Comparison of ENCODE assay signal across 8 cellular contexts in genomic region chr17:1058423-1059130, GRCh38.
A peak's percentile ranks its signal among the peaks of the same experiment; 100 is the strongest.
DNase-seq lines count a peak whose midpoint lies in the region; ATAC-seq, FAIRE-seq and TF ChIP-seq lines count a peak whose summit lies in the region.

No MANE protein-coding gene starts in this region.

- POLR2A ChIA-PET in AG04449 (lab: Yijun Ruan, JAX) (no interaction called here), HEK293T (lab: Yijun Ruan, JAX) (no interaction called here)

- no peaks in the 10 kb centered on the region for H3K9me3 ChIP-seq in lung (ENCODE audit: control insufficient read depth in 2 of 2, insufficient read depth in 1 of 2, low read length in 1 of 2)

- FAIRE-seq in urothelium cell line (lab: Jason Lieb, UNC): no peak

- 86 to 91% methylated on average over 18 of the region's 18 CpGs for WGBS in lung, 2 donors

- in situ Hi-C loops in astrocyte of the spinal cord (cut with HindIII; ENCODE audit: low sequenced_read_pairs): no loop called here

- no peaks in the 10 kb centered on the region for H3K4me1 ChIP-seq in lung (ENCODE audit: control insufficient read depth in 2 of 2, insufficient read depth in 2 of 2, low read length in 2 of 2)

- H3K36me3 ChIP-seq in lung (ENCODE audit: control insufficient read depth in 2 of 2, insufficient read depth in 2 of 2, low read length in 2 of 2): peaks cover 5 to 57% of the 10 kb centered on the region in 2 donors

- CTCF ChIA-PET in AG04449 (lab: Yijun Ruan, JAX): interaction anchor here (0.6 to 2.6 kb wide), 15 partner anchors 9 to 263 kb away, joined by 3 to 21 read pairs (median 4); partner anchors contain the start of gene NXN
- CTCF ChIA-PET in HEK293T (lab: Yijun Ruan, JAX): interaction anchor here (0.6 to 1.8 kb wide), 19 partner anchors 9 to 201 kb away, joined by 3 to 27 read pairs (median 4); no protein-coding TSS in a partner anchor

- no peaks in the 10 kb centered on the region for H3K27me3 ChIP-seq in lung (ENCODE audit: control insufficient read depth, insufficient read depth)

- H3K4me3 ChIP-seq in AG04449 (ENCODE audit: low read depth, low read length): no peak overlapping the region
- no peak overlapping the region for H3K4me3 ChIP-seq in astrocyte of the spinal cord (ENCODE audit: low read depth, low read length)
- no peak overlapping the region for H3K4me3 ChIP-seq in lung

- H3K27ac ChIP-seq in lung (ENCODE audit: low read depth in 1 of 2, low read length in 1 of 2): no peak overlapping the region

- DNase-seq in AG04449 (ENCODE audit: low read depth, low spot score): no peak
- DNase-seq in HEK293T (ENCODE audit: extremely low spot score): peak; percentile 77
- peak; percentile 8 for DNase-seq in T follicular helper cell (ENCODE audit: low read depth)
- DNase-seq in astrocyte of the spinal cord (ENCODE audit: low read depth, low spot score): peak; percentile 26
- peak; percentile 74 for DNase-seq in lung (ENCODE audit: low spot score)
- peak; percentile 53 for DNase-seq in urothelium cell line (ENCODE audit: low spot score)
- DNase-seq in dedifferentiated amniotic fluid mesenchymal stem cell (ENCODE audit: extremely low spot score): no peak

- TF ChIP-seq CTCF in AG04449 (IDR thresholded peaks at IDR 0.05; ENCODE audit: insufficient read depth, low read length, missing control alignments) (peak; percentile 56), astrocyte of the spinal cord (IDR thresholded peaks at IDR 0.05; ENCODE audit: low read depth, low read length) (peak; percentile 42), lung (IDR thresholded peaks at IDR 0.05; ENCODE audit: control extremely low read depth, extremely low read depth) (peak; percentile 27)

- ATAC-seq in lung (ENCODE audit: insufficient read depth, low FRiP score) (no peak), GM18873 (IDR thresholded peaks at IDR 0.05; ENCODE audit: low FRiP score, unreplicated experiment) (no peak)

TF ChIP-seq in HEK293T, 16 proteins besides CTCF, POLR2A, EP300 and RAD21:
- TF ChIP-seq CTBP1 (IDR thresholded peaks at IDR 0.05; ENCODE audit: borderline replicate concordance): no peak
- no peak for TF ChIP-seq SP1 (IDR thresholded peaks at IDR 0.05)
- TF ChIP-seq ARNT (IDR thresholded peaks at IDR 0.05): no peak
- no peak for TF ChIP-seq SUZ12 (IDR thresholded peaks at IDR 0.05)
- no peak for TF ChIP-seq PKNOX1 (IDR thresholded peaks at IDR 0.05)
- TF ChIP-seq L3MBTL2 (conservative IDR thresholded peaks at IDR 0.05): no peak
- TF ChIP-seq ZNF384 (IDR thresholded peaks at IDR 0.05): no peak
- no peak for TF ChIP-seq FOXK2 (IDR thresholded peaks at IDR 0.05)
- TF ChIP-seq FOXA1 (IDR thresholded peaks at IDR 0.05): no peak
- TF ChIP-seq HDGF (IDR thresholded peaks at IDR 0.05; ENCODE audit: borderline replicate concordance): no peak
- no peak for TF ChIP-seq LEF1 (IDR thresholded peaks at IDR 0.05; ENCODE audit: borderline replicate concordance)
- TF ChIP-seq BHLHE40 (IDR thresholded peaks at IDR 0.05; ENCODE audit: borderline replicate concordance): no peak
- TF ChIP-seq FOXM1 (IDR thresholded peaks at IDR 0.05; ENCODE audit: borderline replicate concordance): no peak
- TF ChIP-seq TARDBP (IDR thresholded peaks at IDR 0.05): no peak
- TF ChIP-seq NFRKB (IDR thresholded peaks at IDR 0.05): no peak
- TF ChIP-seq ELF4 (IDR thresholded peaks at IDR 0.05): no peak

Comparison
In these comparisons a context has a peak if more than half of its experiments do, and no peak if none do; other contexts are left out.
1. DNase-seq: peak in HEK293T (single experiment), T follicular helper cell (single experiment), astrocyte of the spinal cord (single experiment), lung (single experiment) and urothelium cell line (single experiment); none in AG04449 (single experiment) and dedifferentiated amniotic fluid mesenchymal stem cell (single experiment).
2. Peak in every context shown above with its lines, with median percentiles within 50 percentile points of each other: CTCF ChIP-seq.